Comparison of ENCODE assay signal across 8 cellular contexts in genomic region chr6:159760602-159761057, GRCh38. TPM values are rescaled to one million over a fixed set of nuclear protein-coding genes. Genes with fewer than 3 reads are reported as not detected.
A peak's percentile ranks its signal among the peaks of the same experiment; 100 is the strongest.
DNase-seq lines count a peak whose midpoint lies in the region; ATAC-seq and TF ChIP-seq lines count a peak whose summit lies in the region.

No MANE protein-coding gene starts in this region.

- no peaks in the 10 kb centered on the region for H3K27me3 ChIP-seq in skeletal muscle satellite cell (ENCODE audit: control insufficient read depth, insufficient read depth, low read length)

- no peak for TF ChIP-seq CTCF in foreskin fibroblast (IDR thresholded peaks at IDR 0.05; ENCODE audit: low read depth, low read length)

- H3K9me3 ChIP-seq in T-helper 17 cell (ENCODE audit: control insufficient read depth, low read length, poor library complexity, severe bottlenecking) (no peaks in the 10 kb centered on the region), skeletal muscle satellite cell (replicated peaks; ENCODE audit: low read length) (no peaks in the 10 kb centered on the region)

- DNase-seq in activated T-cell treated with anti-CD3 and anti-CD28 coated beads, Interleukin-2, amount 50 U/mL, for 72 hours: no peak
- no peak for DNase-seq in activated T-cell treated with anti-CD3 and anti-CD28 coated beads, Interleukin-2, amount 50 U/mL, for 1 hour
- DNase-seq in T-helper 17 cell (no peak), foreskin fibroblast (peak; percentile 36 to 63), DMS114 treated with DMSO at 0.1 percent for 48 hours (lab: John Stamatoyannopoulos, UW; ENCODE audit: unreplicated experiment) (no peak), NAMALWA (ENCODE audit: low spot score) (no peak), middle frontal gyrus (ENCODE audit: extremely low spot score, low spot score) (no peak)

- H3K4me3 Mint-ChIP-seq in activated T-cell treated with anti-CD3 and anti-CD28 coated beads, Interleukin-2, amount 50 U/mL, for 72 hours: peak overlapping the region; percentile 95 to 96
- H3K4me3 Mint-ChIP-seq in T-helper 17 cell: peak overlapping the region; percentile 92

- peak overlapping the region; percentile 41 to 78 for H3K4me3 ChIP-seq in foreskin fibroblast (ENCODE audit: low read depth in 1 of 2, low read length in 2 of 2)
- H3K4me3 ChIP-seq in skeletal muscle satellite cell (ENCODE audit: low read length): peak overlapping the region; percentile 98

- H3K36me3 Mint-ChIP-seq in activated T-cell treated with anti-CD3 and anti-CD28 coated beads, Interleukin-2, amount 50 U/mL, for 72 hours (ENCODE audit: insufficient read depth in 2 of 2): peaks cover 9 to 28% of the 10 kb centered on the region in 2 donors
- peaks cover 3% of the 10 kb centered on the region for H3K36me3 Mint-ChIP-seq in T-helper 17 cell (ENCODE audit: low read depth)

- H3K36me3 ChIP-seq in skeletal muscle satellite cell (ENCODE audit: insufficient read depth, low read length): peaks cover 43% of the 10 kb centered on the region

- peak overlapping the region; percentile 98 for H3K27ac Mint-ChIP-seq in activated T-cell treated with anti-CD3 and anti-CD28 coated beads, Interleukin-2, amount 50 U/mL, for 72 hours
- peak overlapping the region; percentile 99 for H3K27ac Mint-ChIP-seq in T-helper 17 cell

- ATAC-seq in activated T-cell treated with anti-CD3 and anti-CD28 coated beads, Interleukin-2, amount 50 U/mL, for 72 hours (replicated peaks in 1 of 2): no peak
- ATAC-seq in T-helper 17 cell: no peak

- peaks cover 36% of the 10 kb centered on the region for H3K4me1 ChIP-seq in skeletal muscle satellite cell (ENCODE audit: control insufficient read depth, insufficient read depth, low read length)

- peak overlapping the region; percentile 93 for H3K9ac ChIP-seq in skeletal muscle satellite cell (ENCODE audit: low read depth, low read length)

- no peaks in the 10 kb centered on the region for H3K9me3 Mint-ChIP-seq in activated T-cell treated with anti-CD3 and anti-CD28 coated beads, Interleukin-2, amount 50 U/mL, for 72 hours

- no peaks in the 10 kb centered on the region for H3K27me3 Mint-ChIP-seq in activated T-cell treated with anti-CD3 and anti-CD28 coated beads, Interleukin-2, amount 50 U/mL, for 72 hours (ENCODE audit: low read depth)
- no peaks in the 10 kb centered on the region for H3K27me3 Mint-ChIP-seq in T-helper 17 cell

- peak overlapping the region; percentile 99 for H3K4me2 ChIP-seq in skeletal muscle satellite cell (ENCODE audit: low read length)

- H3K4me1 Mint-ChIP-seq in activated T-cell treated with anti-CD3 and anti-CD28 coated beads, Interleukin-2, amount 50 U/mL, for 72 hours (ENCODE audit: low read depth): peaks cover 49% of the 10 kb centered on the region
- peaks cover 24% of the 10 kb centered on the region for H3K4me1 Mint-ChIP-seq in T-helper 17 cell

RNA-seq across cellular contexts. Expression of gene ACAT2, which starts 1.2 kb away (rescaled TPM):
- total RNA-seq in activated T-cell treated with anti-CD3 and anti-CD28 coated beads, Interleukin-2, amount 50 U/mL, for 72 hours: 10 to 100 TPM; 44.3 to 53.1 TPM
- 10 to 100 TPM; 26.9 to 34.6 TPM for total RNA-seq in T-helper 17 cell
- 14.6 and 26.6 TPM in 2 replicates for total RNA-seq in skeletal muscle satellite cell (2012; rRNA removed)

RNA-seq across cellular contexts. Expression of gene TCP1, which starts 28.8 kb away (rescaled TPM):
- 100 to 1,000 TPM; 267 to 291 TPM for total RNA-seq in activated T-cell treated with anti-CD3 and anti-CD28 coated beads, Interleukin-2, amount 50 U/mL, for 72 hours
- total RNA-seq in T-helper 17 cell: 100 to 1,000 TPM; 195 to 196 TPM
- 290 and 301 TPM in 2 replicates for total RNA-seq in skeletal muscle satellite cell (2012; rRNA removed)

RNA-seq across cellular contexts. Expression of gene MRPL18, which starts 29.6 kb away (rescaled TPM):
- 10 to 100 TPM; 58.5 to 60.5 TPM for total RNA-seq in activated T-cell treated with anti-CD3 and anti-CD28 coated beads, Interleukin-2, amount 50 U/mL, for 72 hours
- total RNA-seq in T-helper 17 cell: 10 to 100 TPM; 23.2 to 24.9 TPM
- 87.7 and 89.8 TPM in 2 replicates for total RNA-seq in skeletal muscle satellite cell (2012; rRNA removed)

RNA-seq across cellular contexts. Expression of gene WTAP, which starts 33.3 kb away (rescaled TPM):
- total RNA-seq in activated T-cell treated with anti-CD3 and anti-CD28 coated beads, Interleukin-2, amount 50 U/mL, for 72 hours: 100 to 1,000 TPM; 108 to 109 TPM
- 100 to 1,000 TPM; 159 to 160 TPM for total RNA-seq in T-helper 17 cell
- 69.0 and 115 TPM in 2 replicates for total RNA-seq in skeletal muscle satellite cell (2012; rRNA removed)

RNA-seq across cellular contexts. Expression of gene PNLDC1, which starts 39.4 kb away (rescaled TPM):
- under 1 TPM; 0.37 to 0.62 TPM for total RNA-seq in activated T-cell treated with anti-CD3 and anti-CD28 coated beads, Interleukin-2, amount 50 U/mL, for 72 hours
- 1 to 10 TPM in 1 of 2 donors, not detected in 1; 1.2 TPM for total RNA-seq in T-helper 17 cell
- not detected in 2 replicates for total RNA-seq in skeletal muscle satellite cell (2012; rRNA removed)

Comparison
In these comparisons a context has a peak if more than half of its experiments do, and no peak if none do; other contexts are left out.
1. DNase-seq: peak in foreskin fibroblast (2 of 2); none in activated T-cell treated with anti-CD3 and anti-CD28 coated beads, Interleukin-2, amount 50 U/mL, for 72 hours (0 of 2), activated T-cell treated with anti-CD3 and anti-CD28 coated beads, Interleukin-2, amount 50 U/mL, for 1 hour (single experiment), T-helper 17 cell (0 of 3), DMS114 treated with DMSO at 0.1 percent for 48 hours (single experiment), NAMALWA (single experiment) and middle frontal gyrus (single experiment).